ENCODE assay signal across 21 cellular contexts in genomic region chr3:197549261-197549885, GRCh38. TPM values are rescaled to one million over a fixed set of nuclear protein-coding genes. Genes with fewer than 3 reads are reported as not detected.
DNase-seq lines count a peak whose midpoint lies in the region; ATAC-seq, FAIRE-seq and TF ChIP-seq lines count a peak whose summit lies in the region.
"Had no signal": no experiment of that assay in that cellular context is flagged by ENCODE, and none has a peak within 500 bp of the region (broad histone marks: within the 10 kb centered on the region; RNA-seq: fewer than 3 reads in every experiment).

No MANE protein-coding gene starts in this region.

- no peak overlapping the region for H3K4me3 Mint-ChIP-seq in osteocyte (ENCODE audit: unreplicated experiment)
- H3K4me3 Mint-ChIP-seq in activated T-helper 1 cell treated with anti-CD3 and anti-CD28 coated beads, Interleukin-12 subunit alpha, Interleukin-12 subunit beta, Interleukin-2, Interleukin-4 antibody, amounts not matched to agents 30 ng/mL and 10 ng/mL and 1 ng/mL, durations not matched to agents 14 hours and 24 hours and 36 hours: no peak overlapping the region
- H3K4me3 Mint-ChIP-seq: activated CD4-positive, alpha-beta T cell treated with anti-CD3 and anti-CD28 coated beads for 36 hours; activated naive CD4-positive, alpha-beta T cell treated with anti-CD3 and anti-CD28 coated beads for 36 hours; T-helper 1 cell treated with Interleukin-12 subunit alpha and Interleukin-12 subunit beta and Interleukin-4 antibody, amounts not matched to agents 30 μg/mL and 1 μg/mL, for 36 hours had no signal

- H3K23ac ChIP-seq in H1 (ENCODE audit: insufficient read length): no peak overlapping the region

- H3K27ac ChIP-seq in right cardiac atrium (ENCODE audit: low read length): no peak overlapping the region
- H3K27ac ChIP-seq in H1 (ENCODE audit: low read depth, low read length): no peak overlapping the region
- H3K27ac ChIP-seq in stomach: peak overlapping the region in 4 of 5 donors; percentile 16 to 79 (median 34)
- H3K27ac ChIP-seq: SK-N-MC, upper lobe of right lung had no signal

- H3K9ac ChIP-seq in H1 (replicated peaks in 1 of 4; ENCODE audit: extremely low read depth in 1 of 4, low read depth in 3 of 4, low read length in 3 of 4): no peak overlapping the region

- H3K56ac ChIP-seq in H1 (replicated peaks; ENCODE audit: insufficient read length, low read depth, low read length): no peak overlapping the region

- intact Hi-C loops in Right ventricle myocardium inferior (cut with DNase I): no loop called here
- intact Hi-C loops in right cardiac atrium (cut with DNase I): no loop called here
- intact Hi-C loops in stomach (cut with DNase I; ENCODE audit: low total_unique reads): no loop called here
- intact Hi-C loops in activated T-helper 1 cell treated with anti-CD3 and anti-CD28 coated beads, Interleukin-12 subunit alpha, Interleukin-12 subunit beta, Interleukin-2, Interleukin-4 antibody, amounts not matched to agents 30 ng/mL and 10 ng/mL and 1 ng/mL, durations not matched to agents 14 hours and 24 hours and 36 hours (cut with micrococcal nuclease): no loop called here

- H2BK15ac ChIP-seq in H1 (ENCODE audit: low read length): no peak overlapping the region

- H4K91ac ChIP-seq in H1 (replicated peaks; ENCODE audit: insufficient read length, low read length): no peak overlapping the region

- POLR2A ChIA-PET in H1 (lab: Charles Lee; ENCODE audit: partially characterized antibody): interaction anchor here (1.3 to 3.6 kb wide), 2 partner anchors 8 to 9 kb away, joined by 3 to 10 read pairs; no protein-coding TSS in a partner anchor
- POLR2A ChIA-PET in GM10248 (lab: Yijun Ruan, JAX): no interaction called here

- no peaks in the 10 kb centered on the region for H3K27me3 Mint-ChIP-seq in osteocyte (ENCODE audit: unreplicated experiment)
- no peaks in the 10 kb centered on the region for H3K27me3 Mint-ChIP-seq in activated T-helper 1 cell treated with anti-CD3 and anti-CD28 coated beads, Interleukin-12 subunit alpha, Interleukin-12 subunit beta, Interleukin-2, Interleukin-4 antibody, amounts not matched to agents 30 ng/mL and 10 ng/mL and 1 ng/mL, durations not matched to agents 14 hours and 24 hours and 36 hours (ENCODE audit: insufficient read depth)
- H3K27me3 Mint-ChIP-seq: activated CD4-positive, alpha-beta T cell treated with anti-CD3 and anti-CD28 coated beads for 36 hours; progenitor cell of endocrine pancreas had no signal

- H2AFZ ChIP-seq in H1 (ENCODE audit: low read length): no peak overlapping the region

- H3K4me1 Mint-ChIP-seq in osteocyte (ENCODE audit: unreplicated experiment): peaks cover 6% of the 10 kb centered on the region
- peaks cover 27% of the 10 kb centered on the region for H3K4me1 Mint-ChIP-seq in activated T-helper 1 cell treated with anti-CD3 and anti-CD28 coated beads, Interleukin-12 subunit alpha, Interleukin-12 subunit beta, Interleukin-2, Interleukin-4 antibody, amounts not matched to agents 30 ng/mL and 10 ng/mL and 1 ng/mL, durations not matched to agents 14 hours and 24 hours and 36 hours (ENCODE audit: low read depth)

- H3K9me3 Mint-ChIP-seq in osteocyte (ENCODE audit: unreplicated experiment): no peaks in the 10 kb centered on the region
- H3K9me3 Mint-ChIP-seq in activated T-helper 1 cell treated with anti-CD3 and anti-CD28 coated beads, Interleukin-12 subunit alpha, Interleukin-12 subunit beta, Interleukin-2, Interleukin-4 antibody, amounts not matched to agents 30 ng/mL and 10 ng/mL and 1 ng/mL, durations not matched to agents 14 hours and 24 hours and 36 hours: no peaks in the 10 kb centered on the region
- H3K9me3 Mint-ChIP-seq: activated naive CD4-positive, alpha-beta T cell treated with anti-CD3 and anti-CD28 coated beads for 36 hours; T-helper 1 cell treated with Interleukin-12 subunit alpha and Interleukin-12 subunit beta and Interleukin-4 antibody, amounts not matched to agents 30 μg/mL and 1 μg/mL, for 36 hours had no signal

- no peaks in the 10 kb centered on the region for H3K27me3 ChIP-seq in right cardiac atrium (ENCODE audit: control insufficient read depth, insufficient read depth)
- H3K27me3 ChIP-seq in H1 (replicated peaks in 1 of 4; ENCODE audit: control insufficient read depth in 3 of 4, extremely low read depth in 1 of 4, insufficient read depth in 3 of 4, low read length in 3 of 4): no peaks in the 10 kb centered on the region; a peak in 2 of 7 replicates
- no peaks in the 10 kb centered on the region for H3K27me3 ChIP-seq in stomach
- H3K27me3 ChIP-seq: upper lobe of right lung had no signal

- H2BK5ac ChIP-seq in H1 (ENCODE audit: low read depth, low read length): peak overlapping the region; percentile 63; the same call in 1 of the 2 replicates

- no peaks in the 10 kb centered on the region; the same call in 1 of the 2 replicates for H3K79me1 ChIP-seq in H1 (ENCODE audit: low read depth, low read length)

- DNase-seq in Right ventricle myocardium inferior (ENCODE audit: missing footprints) (no peak), right cardiac atrium (no peak), H1 (ENCODE audit: low read depth in 1 of 2, low spot score in 2 of 2) (no peak), kidney glomerular epithelial cell (lab: John Stamatoyannopoulos, UW) (peak; percentile 39), stomach (no peak), osteocyte (ENCODE audit: extremely low spot score, unreplicated experiment) (no peak), GM10248 (ENCODE audit: extremely low spot score) (no peak)
- DNase-seq in activated T-helper 1 cell treated with anti-CD3 and anti-CD28 coated beads, Interleukin-12 subunit alpha, Interleukin-12 subunit beta, Interleukin-2, Interleukin-4 antibody, amounts not matched to agents 30 ng/mL and 10 ng/mL and 1 ng/mL, durations not matched to agents 14 hours and 24 hours and 36 hours (ENCODE audit: low spot score): no peak
- DNase-seq: activated CD4-positive, alpha-beta T cell treated with anti-CD3 and anti-CD28 coated beads for 36 hours; activated naive CD4-positive, alpha-beta T cell treated with anti-CD3 and anti-CD28 coated beads for 36 hours; activated T-cell treated with anti-CD3 and anti-CD28 coated beads, Interleukin-2, amount 50 U/mL, for 48 hours; DMS53; GDM1; Kasumi-1; NCI-H1694 treated with DMSO at 0.1 percent for 48 hours; NCI-H69; upper lobe of right lung had no signal

- H4K5ac ChIP-seq in H1 (ENCODE audit: insufficient read length, low read depth, low read length): peak overlapping the region; percentile 53

- peak overlapping the region; percentile 24 for H2BK120ac ChIP-seq in H1 (replicated peaks; ENCODE audit: low read depth, low read length)

- no peak overlapping the region for H3K4me3 ChIP-seq in right cardiac atrium (ENCODE audit: low read length)
- no peak overlapping the region; a peak in 1 of 8 replicates for H3K4me3 ChIP-seq in H1 (ENCODE audit: extremely low read depth in 1 of 4, insufficient read depth in 2 of 4, low read depth in 3 of 4, low read length in 4 of 4)
- H3K4me3 ChIP-seq in stomach: no peak overlapping the region
- H3K4me3 ChIP-seq: SK-N-MC, upper lobe of right lung had no signal

- TF ChIP-seq POLR2A in H1 (IDR thresholded peaks at IDR 0.05; ENCODE audit: control extremely low read depth in 1 of 2, low read depth in 2 of 2, low read length in 2 of 2) (no peak), stomach (IDR thresholded peaks at IDR 0.05) (no peak)

- H3K36me3 ChIP-seq in H1 (ENCODE audit: control insufficient read depth in 2 of 4, insufficient read depth in 4 of 4, low read length in 3 of 4) (no peaks in the 10 kb centered on the region), stomach (peaks cover 0 to 5% (median 0%) of the 10 kb centered on the region in 4 donors)
- H3K36me3 ChIP-seq: upper lobe of right lung had no signal

- no peaks in the 10 kb centered on the region; the same call in 1 of the 2 replicates for H3K23me2 ChIP-seq in H1 (ENCODE audit: low read depth, low read length)

- H2AK5ac ChIP-seq in H1 (ENCODE audit: low read depth, low read length): no peak overlapping the region

- H3K14ac ChIP-seq in H1 (ENCODE audit: insufficient read length): no peak overlapping the region

- no peak overlapping the region for H2BK20ac ChIP-seq in H1 (ENCODE audit: low read length)

- no peak overlapping the region for H3K27ac Mint-ChIP-seq in osteocyte (ENCODE audit: unreplicated experiment)
- H3K27ac Mint-ChIP-seq in activated T-helper 1 cell treated with anti-CD3 and anti-CD28 coated beads, Interleukin-12 subunit alpha, Interleukin-12 subunit beta, Interleukin-2, Interleukin-4 antibody, amounts not matched to agents 30 ng/mL and 10 ng/mL and 1 ng/mL, durations not matched to agents 14 hours and 24 hours and 36 hours: no peak overlapping the region
- H3K27ac Mint-ChIP-seq: activated CD4-positive, alpha-beta T cell treated with anti-CD3 and anti-CD28 coated beads for 36 hours; T-helper 1 cell treated with Interleukin-12 subunit alpha and Interleukin-12 subunit beta and Interleukin-4 antibody, amounts not matched to agents 30 μg/mL and 1 μg/mL, for 36 hours had no signal

- peak; percentile 40 for ATAC-seq in Right ventricle myocardium inferior
- no peak for ATAC-seq in right cardiac atrium
- ATAC-seq: activated CD4-positive, alpha-beta T cell treated with anti-CD3 and anti-CD28 coated beads for 36 hours; upper lobe of right lung had no signal

- H3K4me2 ChIP-seq in H1 (ENCODE audit: insufficient read depth in 1 of 2, low read depth in 2 of 2, low read length in 2 of 2): peak overlapping the region in 1 of 2 experiments; percentile 25; a peak in 2 of 4 replicates

- H3K18ac ChIP-seq in H1 (ENCODE audit: extremely low read depth, low read length): no peak overlapping the region

- no peaks in the 10 kb centered on the region for H3K9me3 ChIP-seq in right cardiac atrium (ENCODE audit: control insufficient read depth, low read length)
- no peaks in the 10 kb centered on the region for H3K9me3 ChIP-seq in H1 (ENCODE audit: insufficient read depth in 2 of 2, low read depth in 1 of 2, low read length in 1 of 2)
- H3K9me3 ChIP-seq in stomach: no peaks in the 10 kb centered on the region
- H3K9me3 ChIP-seq: upper lobe of right lung had no signal

- CTCF ChIA-PET in H1 (lab: Charles Lee; ENCODE audit: partially characterized antibody) (interaction anchor here (0.7 to 3.0 kb wide), 7 partner anchors 9 to 50 kb away, joined by 3 to 24 read pairs (median 5); no protein-coding TSS in a partner anchor), GM10248 (lab: Yijun Ruan, JAX) (interaction anchor here (1.1 to 1.4 kb wide), 2 partner anchors 8 to 12 kb away, joined by 3 to 4 read pairs; no protein-coding TSS in a partner anchor)

- H3K36me3 Mint-ChIP-seq in osteocyte (ENCODE audit: unreplicated experiment): peaks cover 4% of the 10 kb centered on the region
- H3K36me3 Mint-ChIP-seq in activated T-helper 1 cell treated with anti-CD3 and anti-CD28 coated beads, Interleukin-12 subunit alpha, Interleukin-12 subunit beta, Interleukin-2, Interleukin-4 antibody, amounts not matched to agents 30 ng/mL and 10 ng/mL and 1 ng/mL, durations not matched to agents 14 hours and 24 hours and 36 hours (ENCODE audit: low read depth): peaks cover 27% of the 10 kb centered on the region

- peak overlapping the region; percentile 73 for H4K8ac ChIP-seq in H1 (ENCODE audit: extremely low read depth, insufficient read depth, low read length)

- 0 out of 4 replicates have a peak, but pooled peaks cover 0 to 3% of the 10 kb centered on the region in 2 experiments for H3K79me2 ChIP-seq in H1 (ENCODE audit: control insufficient read depth in 1 of 2, insufficient read depth in 2 of 2, low read length in 2 of 2)

- FAIRE-seq in H1 (lab: Jason Lieb, UNC): no peak
- FAIRE-seq: GM18507 had no signal

- H2BK12ac ChIP-seq in H1 (ENCODE audit: low read depth, low read length): peak overlapping the region; percentile 56; the same call in 1 of the 2 replicates

- TF ChIP-seq EP300 in H1 (IDR thresholded peaks at IDR 0.05; ENCODE audit: borderline replicate concordance in 1 of 2, low read depth in 2 of 2, low read length in 2 of 2): no peak
- no peak for TF ChIP-seq EP300 in stomach (IDR thresholded peaks at IDR 0.05)

- WGBS in right cardiac atrium: 69% methylated on average over 6 of the region's 6 CpGs
- WGBS in H1 (ENCODE audit: extremely low coverage in 1 of 2, insufficient coverage in 1 of 2, insufficient read length in 1 of 2, insufficient replicate concordance in 2 of 2, low coverage in 1 of 2, low lambda C conversion rate in 2 of 2, missing lambda C conversion rate in 1 of 2), 2 experiments: 61% methylated on average over 6 of the region's 6 CpGs; no CpG with 5 or more reads in 1 of the 2 experiments
- WGBS in stomach, 5 donors: 66 to 75% (median 69%) methylated on average over 6 of the region's 6 CpGs

- TF ChIP-seq CTCF in H1 (IDR thresholded peaks at IDR 0.05; ENCODE audit: control extremely low read depth in 1 of 3, insufficient read depth in 1 of 3, low read depth in 1 of 3, low read length in 3 of 3): no peak
- TF ChIP-seq CTCF in stomach (IDR thresholded peaks at IDR 0.05): no peak
- no peak for TF ChIP-seq CTCF in osteocyte (IDR thresholded peaks at IDR 0.05)
- TF ChIP-seq CTCF in GM10248 (IDR thresholded peaks at IDR 0.05; ENCODE audit: control extremely low read depth, extremely low read depth, low read depth, missing control alignments): no peak

- no peak overlapping the region for H3K4ac ChIP-seq in H1 (replicated peaks; ENCODE audit: insufficient read length, low read depth, low read length)

- TF ChIP-seq RAD21 in H1 (IDR thresholded peaks at IDR 0.05 in 1 of 2, conservative IDR thresholded peaks at IDR 0.05 in 1 of 2; ENCODE audit: low read depth in 2 of 2, low read length in 2 of 2): no peak

- H3K4me1 ChIP-seq in right cardiac atrium (ENCODE audit: control insufficient read depth, insufficient read depth, low read length) (no peaks in the 10 kb centered on the region), H1 (replicated peaks in 1 of 4; ENCODE audit: control insufficient read depth in 3 of 4, insufficient read depth in 4 of 4, low read length in 3 of 4) (peaks cover 10 to 25% (median 16%) of the 10 kb centered on the region in 4 experiments), stomach (peaks cover 17 to 59% (median 45%) of the 10 kb centered on the region in 4 donors)

- H4K20me1 ChIP-seq in H1 (replicated peaks in 1 of 2; ENCODE audit: control insufficient read depth in 1 of 2, insufficient read depth in 2 of 2, low read length in 2 of 2): no peaks in the 10 kb centered on the region

RNA-seq across cellular contexts. Expression of gene BDH1, which starts 6.4 kb away (rescaled TPM):
- total RNA-seq in Right ventricle myocardium inferior: 43.1 TPM
- total RNA-seq in right cardiac atrium: 10 to 100 TPM; 13.2 to 30.5 (median 25.9) TPM
- polyA plus RNA-seq in right cardiac atrium: 19.8 TPM
- total RNA-seq in H1 (2021; fragmentation: NEBNext Ultra II Directional; extraction: Animal tissue kit (Norgen Biotek cat#: 25700)): 24.0 and 27.2 TPM in 2 replicates
- 27.7 and 28.1 TPM in 2 replicates for polyA plus RNA-seq in H1 (2011; rRNA removed)
- 35.9 TPM for polyA plus RNA-seq in H1 (2011; cell fraction: cytosol; rRNA removed)
- polyA plus RNA-seq in H1 (2011; cell fraction: nucleus; rRNA removed): 45.8 TPM
- 21.0 to 34.8 TPM (median 31.0 TPM) in 4 replicates for polyA plus RNA-seq in H1 (2012, experiment 1 of 2)
- 18.8 TPM for polyA plus RNA-seq in H1 (2012, experiment 2 of 2)
- 16.2 TPM for polyA plus RNA-seq in H1 (2013, experiment 1 of 2)
- 14.6 TPM for polyA plus RNA-seq in H1 (2013, experiment 2 of 2)
- 28.8 and 37.6 TPM in 2 replicates for polyA minus RNA-seq in H1 (2011; rRNA and poly(A)+ RNA removed)
- polyA minus RNA-seq in H1 (2011; cell fraction: cytosol; rRNA and poly(A)+ RNA removed): 12.6 TPM
- polyA minus RNA-seq in H1 (2011; cell fraction: nucleus; rRNA and poly(A)+ RNA removed): 26.3 TPM
- 100 to 1,000 TPM in 1 of 5 donors, 10 to 100 TPM in 3, 1 to 10 TPM in 1; 3.5 to 128 (median 20.5) TPM for total RNA-seq in stomach
- 10 to 100 TPM; 10.6 to 37.5 (median 20.6) TPM for polyA plus RNA-seq in stomach
- total RNA-seq in osteocyte: 9.8 and 12.1 TPM in 2 replicates
- 120 and 126 TPM in 2 replicates for total RNA-seq in activated T-helper 1 cell treated with anti-CD3 and anti-CD28 coated beads, Interleukin-12 subunit alpha, Interleukin-12 subunit beta, Interleukin-2, Interleukin-4 antibody, amounts not matched to agents 30 ng/mL and 10 ng/mL and 1 ng/mL, durations not matched to agents 14 hours and 24 hours and 36 hours

Comparison
In these comparisons a context has a peak if more than half of its experiments do, and no peak if none do; other contexts are left out.
1. H3K27ac ChIP-seq: peak in stomach (4 of 5); none in right cardiac atrium (single experiment) and H1 (single experiment).